8 cellular contexts compared by ENCODE assay signal in genomic region chr1:247103777-247104591, GRCh38. TPM values are rescaled to one million over a fixed set of nuclear protein-coding genes. Genes with fewer than 3 reads are reported as not detected.
DNase-seq lines count a peak whose midpoint lies in the region; ATAC-seq and TF ChIP-seq lines count a peak whose summit lies in the region.

Gene ZNF669 (minus strand): TSS chr1:247104356. CDS start chr1:247104199, 157 bp downstream.

- intact Hi-C loops in left ventricle myocardium superior (cut with micrococcal nuclease): no loop called here
- intact Hi-C loops in prostate gland (cut with DNase I): loop anchor here (10.0 kb wide), 3 partner anchors 111 to 231 kb away; partner anchors contain the start of genes AHCTF1 and ZNF496

- WGBS in prostate gland: under 1% methylated on average over 61 of the region's 61 CpGs
- under 1% methylated on average over 61 of the region's 61 CpGs for WGBS in urinary bladder

- H3K36me3 ChIP-seq in prostate gland (peaks cover 0 to 14% of the 10 kb centered on the region in 2 donors), urinary bladder (ENCODE audit: insufficient read depth) (peaks cover 6% of the 10 kb centered on the region)

- ATAC-seq in HG02884 (IDR thresholded peaks at IDR 0.05; ENCODE audit: unreplicated experiment) (peak; percentile 100), left ventricle myocardium superior (peak; percentile 100)

- DNase-seq in NCI-H146 treated with DMSO at 0.1 percent for 48 hours (lab: John Stamatoyannopoulos, UW; ENCODE audit: unreplicated experiment) (peak; percentile 95), T-helper 1 cell (peak; percentile 74 to 94 (median 84)), amniotic stem cell (lab: John Stamatoyannopoulos, UW) (peak; percentile 91), left ventricle myocardium superior (peak; percentile 98), prostate gland (ENCODE audit: low spot score) (peak; percentile 96)

- H3K9me3 ChIP-seq in prostate gland: no peaks in the 10 kb centered on the region

- no peaks in the 10 kb centered on the region for H3K27me3 ChIP-seq in prostate gland (replicated peaks; ENCODE audit: insufficient read depth)

- peak within 1 kb of the TSS; percentile 64 to 93 for H3K4me3 ChIP-seq in prostate gland
- H3K4me3 ChIP-seq in urinary bladder (ENCODE audit: low read depth, low read length): peak within 1 kb of the TSS; percentile 85

- H3K4me1 ChIP-seq in prostate gland (replicated peaks) (no peaks in the 10 kb centered on the region), urinary bladder (ENCODE audit: insufficient read depth) (no peaks in the 10 kb centered on the region)

- H3K27ac ChIP-seq in prostate gland (peak within 1 kb of the TSS; percentile 79 to 83), urinary bladder (ENCODE audit: low read depth) (peak within 1 kb of the TSS; percentile 87)

- TF ChIP-seq POLR2A in GM15510 (IDR thresholded peaks at IDR 0.05; ENCODE audit: borderline replicate concordance, extremely low read depth, insufficient read length): peak; percentile 74
- TF ChIP-seq POLR2A in prostate gland (IDR thresholded peaks at IDR 0.05): peak; percentile 73

- peak in 1 of 4 experiments; percentile 20 for TF ChIP-seq CTCF in prostate gland (IDR thresholded peaks at IDR 0.05)

RNA-seq across cellular contexts. Expression of gene ZNF669, which starts in this region (rescaled TPM):
- total RNA-seq in left ventricle myocardium superior (3.7 TPM), prostate gland (1 to 10 TPM; 7.0 to 8.2 TPM), urinary bladder (12.0 TPM)
- polyA plus RNA-seq in urinary bladder: 5.8 TPM

Comparison
In these comparisons a context has a peak if more than half of its experiments do, and no peak if none do; other contexts are left out.
1. Peak in every context shown above with its lines: DNase-seq, ATAC-seq, H3K4me3 ChIP-seq and H3K27ac ChIP-seq.